8 cellular contexts compared by ENCODE assay signal in genomic region chrX:2928127-2928582, GRCh38. TPM values are rescaled to one million over a fixed set of nuclear protein-coding genes. Genes with fewer than 3 reads are reported as not detected.
DNase-seq lines count a peak whose midpoint lies in the region; ATAC-seq and TF ChIP-seq lines count a peak whose summit lies in the region.

No MANE protein-coding gene starts in this region.

- peak overlapping the region in 3 of 4 donors; percentile 36 to 71 (median 55) for H3K4me3 Mint-ChIP-seq in CD4-positive, CD25-positive, alpha-beta regulatory T cell

- H3K27ac ChIP-seq in CD4-positive, CD25-positive, alpha-beta regulatory T cell (ENCODE audit: insufficient read depth, low read length, poor library complexity, severe bottlenecking): peak overlapping the region; percentile 33

- ATAC-seq in CD4-positive, CD25-positive, alpha-beta regulatory T cell (ENCODE audit: low read depth in 2 of 2): no peak
- ATAC-seq in GM18519 (IDR thresholded peaks at IDR 0.05; ENCODE audit: low FRiP score, unreplicated experiment) (no peak), HG03442 (IDR thresholded peaks at IDR 0.05; ENCODE audit: unreplicated experiment) (no peak)

- H3K9me3 Mint-ChIP-seq in CD4-positive, CD25-positive, alpha-beta regulatory T cell: peaks cover 0 to 14% (median 0%) of the 10 kb centered on the region in 7 donors

- H3K4me3 ChIP-seq in CD4-positive, CD25-positive, alpha-beta regulatory T cell (ENCODE audit: low read depth, low read length): no peak overlapping the region
- H3K4me3 ChIP-seq in foreskin fibroblast (ENCODE audit: low read depth in 1 of 2, low read length in 2 of 2) (peak overlapping the region; percentile 49 to 62), neuron (ENCODE audit: low read length) (peak overlapping the region; percentile 2)

- H3K27ac Mint-ChIP-seq in CD4-positive, CD25-positive, alpha-beta regulatory T cell: no peak overlapping the region

- no peaks in the 10 kb centered on the region for H3K36me3 ChIP-seq in CD4-positive, CD25-positive, alpha-beta regulatory T cell (ENCODE audit: control insufficient read depth, insufficient read depth, low read length)
- H3K36me3 ChIP-seq in neuron (ENCODE audit: insufficient read depth, low read length): no peaks in the 10 kb centered on the region

- no peaks in the 10 kb centered on the region for H3K27me3 Mint-ChIP-seq in CD4-positive, CD25-positive, alpha-beta regulatory T cell

- H2AFZ ChIP-seq in neuron (ENCODE audit: low read depth, low read length): no peak overlapping the region

- peaks cover 0 to 3% (median 0%) of the 10 kb centered on the region in 4 donors for H3K4me1 Mint-ChIP-seq in CD4-positive, CD25-positive, alpha-beta regulatory T cell

- no peaks in the 10 kb centered on the region for H3K36me3 Mint-ChIP-seq in CD4-positive, CD25-positive, alpha-beta regulatory T cell

- TF ChIP-seq CTCF in foreskin fibroblast (IDR thresholded peaks at IDR 0.05; ENCODE audit: low read depth, low read length): no peak

- DNase-seq in CD4-positive, CD25-positive, alpha-beta regulatory T cell: no peak
- DNase-seq in SW 1271 (lab: John Stamatoyannopoulos, UW): peak; percentile 1 to 63
- DNase-seq in foreskin fibroblast: no peak
- no peak for DNase-seq in DMS 273 treated with DMSO at 0.1 percent for 48 hours (lab: John Stamatoyannopoulos, UW)
- DNase-seq in SIG-M5 treated with dmso at 0.1 percent for 504 hours (lab: John Stamatoyannopoulos, UW; ENCODE audit: unreplicated experiment): no peak

- no peaks in the 10 kb centered on the region for H3K9me3 ChIP-seq in CD4-positive, CD25-positive, alpha-beta regulatory T cell (ENCODE audit: control insufficient read depth in 2 of 2, low read length in 2 of 2)
- peaks cover 4% of the 10 kb centered on the region for H3K9me3 ChIP-seq in neuron (ENCODE audit: low read length)

- H3K4me1 ChIP-seq in CD4-positive, CD25-positive, alpha-beta regulatory T cell (ENCODE audit: control insufficient read depth, insufficient read depth, low read length, poor library complexity, severe bottlenecking): no peaks in the 10 kb centered on the region
- H3K4me1 ChIP-seq in neuron (ENCODE audit: insufficient read depth, low read length): peaks cover 2% of the 10 kb centered on the region

- no peaks in the 10 kb centered on the region for H3K27me3 ChIP-seq in CD4-positive, CD25-positive, alpha-beta regulatory T cell (ENCODE audit: control insufficient read depth, insufficient read depth, low read length)
- peaks cover 4% of the 10 kb centered on the region for H3K27me3 ChIP-seq in neuron (ENCODE audit: insufficient read depth, low read length)

RNA-seq across cellular contexts. Expression of gene ARSD, which starts 1.0 kb away (rescaled TPM):
- 1.5 TPM for total RNA-seq in CD4-positive, CD25-positive, alpha-beta regulatory T cell
- 1 to 10 TPM in 2 of 4 donors, under 1 TPM in 2; 0.67 to 1.8 (median 1.2) TPM for polyA plus RNA-seq in CD4-positive, CD25-positive, alpha-beta regulatory T cell

Comparison
In these comparisons a context has a peak if more than half of its experiments do, and no peak if none do; other contexts are left out.
1. DNase-seq: peak in SW 1271 (2 of 2); none in CD4-positive, CD25-positive, alpha-beta regulatory T cell (0 of 3), foreskin fibroblast (0 of 2), DMS 273 treated with DMSO at 0.1 percent for 48 hours (single experiment) and SIG-M5 treated with dmso at 0.1 percent for 504 hours (single experiment).